In genomic region chrX:20101927-20102581, GRCh38 we compare ENCODE assay signal across 30 cellular contexts.
"Had no signal": no experiment of that assay in that cellular context is flagged by ENCODE, and none has a peak within 500 bp of the region (broad histone marks: within the 10 kb centered on the region; RNA-seq: fewer than 3 reads in every experiment).

No MANE protein-coding gene starts in this region.

- H3K27ac ChIP-seq: brain microvascular endothelial cell, coronary artery, dorsolateral prefrontal cortex, WERI-Rb-1 had no signal

- H3K4me1 Mint-ChIP-seq: activated B cell treated with CpG ODN at 0.5 μM for 24 hours; activated CD4-positive, alpha-beta memory T cell treated with anti-CD3 and anti-CD28 coated beads, Interleukin-2, amount 10 ng/mL, durations not matched to agents 7 days and 5 days; activated CD4-positive, alpha-beta T cell treated with anti-CD3 and anti-CD28 coated beads, Interleukin-2, amount 10 ng/mL, durations not matched to agents 7 days and 5 days; activated naive CD8-positive, alpha-beta T cell treated with anti-CD3 and anti-CD28 coated beads, Interleukin-2, amount 10 ng/mL, durations not matched to agents 7 days and 5 days; activated T-helper 17 cell treated with anti-CD3 and anti-CD28 coated beads, Interleukin-2, amount 50 U/mL, for 72 hours; central memory CD8-positive, alpha-beta T cell; endodermal cell; T-cell had no signal

- H3K27me3 ChIP-seq: brain microvascular endothelial cell had no signal

- H3K4me3 Mint-ChIP-seq: activated B cell treated with CpG ODN at 0.5 μM for 24 hours; activated CD4-positive, alpha-beta memory T cell treated with anti-CD3 and anti-CD28 coated beads, Interleukin-2, amount 10 ng/mL, durations not matched to agents 7 days and 5 days; activated CD4-positive, alpha-beta T cell treated with anti-CD3 and anti-CD28 coated beads, Interleukin-2, amount 10 ng/mL, durations not matched to agents 7 days and 5 days; activated naive CD4-positive, alpha-beta T cell treated with anti-CD3 and anti-CD28 coated beads for 36 hours; activated naive CD4-positive, alpha-beta T cell treated with anti-CD3 and anti-CD28 coated beads, Interleukin-2, amount 50 U/mL, for 24 hours; activated naive CD8-positive, alpha-beta T cell treated with anti-CD3 and anti-CD28 coated beads, Interleukin-2, amount 10 ng/mL, durations not matched to agents 7 days and 5 days; activated T-cell treated with anti-CD3 and anti-CD28 coated beads, Interleukin-2, amount 50 U/mL, for 24 hours; activated T-cell treated with anti-CD3 and anti-CD28 coated beads, Interleukin-2, amount 50 U/mL, for 72 hours; activated T-helper 17 cell treated with anti-CD3 and anti-CD28 coated beads, Interleukin-2, amount 50 U/mL, for 72 hours; central memory CD8-positive, alpha-beta T cell; dendritic cell treated with granulocyte-macrophage colony-stimulating factor and Interleukin-4, amounts not matched to agents 40 ng/mL and 50 ng/mL, for 4 days; endodermal cell; T-cell; T-helper 1 cell treated with Interleukin-12 subunit alpha and Interleukin-12 subunit beta and Interleukin-4 antibody, amounts not matched to agents 30 μg/mL and 1 μg/mL, for 36 hours had no signal

- DNase-seq: activated B cell treated with CpG ODN at 0.5 μM for 24 hours; activated CD4-positive, alpha-beta memory T cell treated with anti-CD3 and anti-CD28 coated beads, Interleukin-2, amount 10 ng/mL, durations not matched to agents 7 days and 5 days; activated CD4-positive, alpha-beta T cell treated with anti-CD3 and anti-CD28 coated beads, Interleukin-2, amount 10 ng/mL, durations not matched to agents 7 days and 5 days; activated CD4-positive, alpha-beta T cell treated with anti-CD3 and anti-CD28 coated beads, Interleukin-2, amount 50 U/mL, for 4 hours; activated CD8-positive, alpha-beta memory T cell treated with anti-CD3 and anti-CD28 coated beads, Interleukin-2, amount 50 U/mL, for 48 hours; activated effector memory CD4-positive, alpha-beta T cell treated with Interleukin-2 at 50 U/mL for 16 hours; activated naive CD4-positive, alpha-beta T cell treated with anti-CD3 and anti-CD28 coated beads for 36 hours; activated naive CD8-positive, alpha-beta T cell treated with anti-CD3 and anti-CD28 coated beads, Interleukin-2, amount 10 ng/mL, durations not matched to agents 7 days and 5 days; activated T-cell treated with anti-CD3 and anti-CD28 coated beads for 4 hours; activated T-cell treated with anti-CD3 and anti-CD28 coated beads, Interleukin-2, amount 50 U/mL, for 24 hours; activated T-cell treated with anti-CD3 and anti-CD28 coated beads, Interleukin-2, amount 50 U/mL, for 72 hours; amniotic stem cell; anterior cingulate cortex; brain microvascular endothelial cell; dorsolateral prefrontal cortex; effector memory CD4-positive, alpha-beta T cell; endodermal cell; foreskin fibroblast; SW 1271; T-cell; T1000; WERI-Rb-1 had no signal

- H3K27ac Mint-ChIP-seq: activated B cell treated with CpG ODN at 0.5 μM for 24 hours; activated CD4-positive, alpha-beta memory T cell treated with anti-CD3 and anti-CD28 coated beads, Interleukin-2, amount 10 ng/mL, durations not matched to agents 7 days and 5 days; activated CD4-positive, alpha-beta T cell treated with anti-CD3 and anti-CD28 coated beads, Interleukin-2, amount 10 ng/mL, durations not matched to agents 7 days and 5 days; activated naive CD4-positive, alpha-beta T cell treated with anti-CD3 and anti-CD28 coated beads for 36 hours; activated naive CD8-positive, alpha-beta T cell treated with anti-CD3 and anti-CD28 coated beads, Interleukin-2, amount 10 ng/mL, durations not matched to agents 7 days and 5 days; activated T-cell treated with anti-CD3 and anti-CD28 coated beads, Interleukin-2, amount 50 U/mL, for 24 hours; activated T-cell treated with anti-CD3 and anti-CD28 coated beads, Interleukin-2, amount 50 U/mL, for 72 hours; activated T-helper 17 cell treated with anti-CD3 and anti-CD28 coated beads, Interleukin-2, amount 50 U/mL, for 72 hours; dendritic cell treated with granulocyte-macrophage colony-stimulating factor and Interleukin-4, amounts not matched to agents 40 ng/mL and 50 ng/mL, for 4 days; endodermal cell; T-cell; T-helper 1 cell treated with Interleukin-12 subunit alpha and Interleukin-12 subunit beta and Interleukin-4 antibody, amounts not matched to agents 30 μg/mL and 1 μg/mL, for 36 hours had no signal

- H3K9me3 Mint-ChIP-seq: activated B cell treated with CpG ODN at 0.5 μM for 24 hours; activated CD4-positive, alpha-beta memory T cell treated with anti-CD3 and anti-CD28 coated beads, Interleukin-2, amount 10 ng/mL, durations not matched to agents 7 days and 5 days; activated CD4-positive, alpha-beta T cell treated with anti-CD3 and anti-CD28 coated beads, Interleukin-2, amount 10 ng/mL, durations not matched to agents 7 days and 5 days; activated naive CD4-positive, alpha-beta T cell treated with anti-CD3 and anti-CD28 coated beads for 36 hours; activated naive CD4-positive, alpha-beta T cell treated with anti-CD3 and anti-CD28 coated beads, Interleukin-2, amount 50 U/mL, for 24 hours; activated naive CD8-positive, alpha-beta T cell treated with anti-CD3 and anti-CD28 coated beads, Interleukin-2, amount 10 ng/mL, durations not matched to agents 7 days and 5 days; activated T-cell treated with anti-CD3 and anti-CD28 coated beads, Interleukin-2, amount 50 U/mL, for 24 hours; activated T-cell treated with anti-CD3 and anti-CD28 coated beads, Interleukin-2, amount 50 U/mL, for 72 hours; activated T-helper 17 cell treated with anti-CD3 and anti-CD28 coated beads, Interleukin-2, amount 50 U/mL, for 72 hours; central memory CD8-positive, alpha-beta T cell; dendritic cell treated with granulocyte-macrophage colony-stimulating factor and Interleukin-4, amounts not matched to agents 40 ng/mL and 50 ng/mL, for 4 days; T-cell; T-helper 1 cell treated with Interleukin-12 subunit alpha and Interleukin-12 subunit beta and Interleukin-4 antibody, amounts not matched to agents 30 μg/mL and 1 μg/mL, for 36 hours had no signal

- ATAC-seq: activated CD4-positive, CD25-positive, alpha-beta regulatory T cell treated with anti-CD3 and anti-CD28 coated beads, Interleukin-2, amount 50 U/mL, for 24 hours; activated T-cell treated with anti-CD3 and anti-CD28 coated beads, Interleukin-2, amount 50 U/mL, for 72 hours; activated T-helper 17 cell treated with anti-CD3 and anti-CD28 coated beads, Interleukin-2, amount 50 U/mL, for 72 hours; esophagus mucosa; T-cell had no signal

- H3K27me3 Mint-ChIP-seq: activated B cell treated with CpG ODN at 0.5 μM for 24 hours; activated CD4-positive, alpha-beta memory T cell treated with anti-CD3 and anti-CD28 coated beads, Interleukin-2, amount 10 ng/mL, durations not matched to agents 7 days and 5 days; activated CD4-positive, alpha-beta T cell treated with anti-CD3 and anti-CD28 coated beads, Interleukin-2, amount 10 ng/mL, durations not matched to agents 7 days and 5 days; activated naive CD4-positive, alpha-beta T cell treated with anti-CD3 and anti-CD28 coated beads, Interleukin-2, amount 50 U/mL, for 24 hours; activated naive CD8-positive, alpha-beta T cell treated with anti-CD3 and anti-CD28 coated beads, Interleukin-2, amount 10 ng/mL, durations not matched to agents 7 days and 5 days; activated T-cell treated with anti-CD3 and anti-CD28 coated beads, Interleukin-2, amount 50 U/mL, for 24 hours; activated T-helper 17 cell treated with anti-CD3 and anti-CD28 coated beads, Interleukin-2, amount 50 U/mL, for 72 hours; central memory CD8-positive, alpha-beta T cell; dendritic cell treated with granulocyte-macrophage colony-stimulating factor and Interleukin-4, amounts not matched to agents 40 ng/mL and 50 ng/mL, for 4 days; T-cell had no signal

- H3K4me3 ChIP-seq: coronary artery, dorsolateral prefrontal cortex had no signal

- H3K36me3 Mint-ChIP-seq: activated naive CD4-positive, alpha-beta T cell treated with anti-CD3 and anti-CD28 coated beads, Interleukin-2, amount 50 U/mL, for 24 hours; activated naive CD8-positive, alpha-beta T cell treated with anti-CD3 and anti-CD28 coated beads, Interleukin-2, amount 10 ng/mL, durations not matched to agents 7 days and 5 days; T-cell had no signal

- H3K36me3 ChIP-seq: brain microvascular endothelial cell, WERI-Rb-1 had no signal
